Comparison of ENCODE assay signal across 1 cellular context in genomic region chr7:96361116-96361857, GRCh38.
TF ChIP-seq lines count a peak whose summit lies in the region.

No MANE protein-coding gene starts in this region.

TF ChIP-seq in GM23338, 12 proteins besides CTCF, POLR2A, EP300 and RAD21:
- no peak for TF ChIP-seq REST (IDR thresholded peaks at IDR 0.05; ENCODE audit: unreplicated experiment)
- TF ChIP-seq EZH2 (IDR thresholded peaks at IDR 0.05; ENCODE audit: low read depth, unreplicated experiment): no peak
- TF ChIP-seq ETS1 (IDR thresholded peaks at IDR 0.05): no peak
- TF ChIP-seq STAT1 (IDR thresholded peaks at IDR 0.05; ENCODE audit: unreplicated experiment): no peak
- TF ChIP-seq ZNF114 (CRISPR knock-in tag; IDR thresholded peaks at IDR 0.05): no peak
- no peak for TF ChIP-seq CREB1 (CRISPR knock-in tag; IDR thresholded peaks at IDR 0.05; ENCODE audit: low read depth)
- TF ChIP-seq JUNB (IDR thresholded peaks at IDR 0.05; ENCODE audit: unreplicated experiment): no peak
- TF ChIP-seq ZNF462 (CRISPR knock-in tag; IDR thresholded peaks at IDR 0.05): no peak
- no peak for TF ChIP-seq ZNF331 (CRISPR knock-in tag; IDR thresholded peaks at IDR 0.05; ENCODE audit: low read depth)
- TF ChIP-seq EZH2phosphoT487 (IDR thresholded peaks at IDR 0.05; ENCODE audit: unreplicated experiment): no peak
